In genomic region chr7:143431109-143431508, GRCh38 we compare ENCODE assay signal across 29 cellular contexts. TPM values are rescaled to one million over a fixed set of nuclear protein-coding genes. Genes with fewer than 3 reads are reported as not detected.
"Had no signal": no experiment of that assay in that cellular context is flagged by ENCODE, and none has a peak within 500 bp of the region (broad histone marks: within the 10 kb centered on the region; RNA-seq: fewer than 3 reads in every experiment).

No MANE protein-coding gene starts in this region.

- H3K9me3 Mint-ChIP-seq: activated CD4-positive, alpha-beta T cell treated with anti-CD3 and anti-CD28 coated beads, Interleukin-2, amount 10 ng/mL, durations not matched to agents 7 days and 5 days; activated naive CD4-positive, alpha-beta T cell treated with anti-CD3 and anti-CD28 coated beads, Interleukin-2, amount 10 ng/mL, durations not matched to agents 7 days and 5 days; activated naive CD8-positive, alpha-beta T cell treated with anti-CD3 and anti-CD28 coated beads, Interleukin-2, amount 50 U/mL, for 24 hours; activated T-cell treated with anti-CD3 and anti-CD28 coated beads, Interleukin-2, amount 50 U/mL, for 24 hours; brain; T-helper 2 cell treated with Interferon-gamma antibody and Interleukin-4, amounts not matched to agents 5 μg/mL and 100 μg/mL, for 36 hours had no signal

- ATAC-seq: activated CD8-positive, alpha-beta T cell treated with anti-CD3 and anti-CD28 coated beads, Interleukin-2, amount 10 ng/mL, durations not matched to agents 7 days and 5 days; activated naive CD8-positive, alpha-beta T cell treated with anti-CD3 and anti-CD28 coated beads, Interleukin-2, amount 50 U/mL, for 24 hours; Right ventricle myocardium inferior had no signal

- H3K27me3 Mint-ChIP-seq: activated naive CD8-positive, alpha-beta T cell; activated naive CD8-positive, alpha-beta T cell treated with anti-CD3 and anti-CD28 coated beads, Interleukin-2, amount 50 U/mL, for 24 hours; activated T-cell treated with anti-CD3 and anti-CD28 coated beads, Interleukin-2, amount 50 U/mL, for 24 hours had no signal

- H3K27ac Mint-ChIP-seq: activated CD4-positive, alpha-beta T cell treated with anti-CD3 and anti-CD28 coated beads, Interleukin-2, amount 10 ng/mL, durations not matched to agents 7 days and 5 days; activated CD8-positive, alpha-beta T cell treated with anti-CD3 and anti-CD28 coated beads, Interleukin-2, amount 10 ng/mL, durations not matched to agents 7 days and 5 days; activated naive CD4-positive, alpha-beta T cell treated with anti-CD3 and anti-CD28 coated beads, Interleukin-2, amount 10 ng/mL, durations not matched to agents 7 days and 5 days; activated naive CD8-positive, alpha-beta T cell; activated naive CD8-positive, alpha-beta T cell treated with anti-CD3 and anti-CD28 coated beads, Interleukin-2, amount 50 U/mL, for 24 hours; activated T-cell treated with anti-CD3 and anti-CD28 coated beads, Interleukin-2, amount 50 U/mL, for 24 hours; brain; T-helper 2 cell treated with Interferon-gamma antibody and Interleukin-4, amounts not matched to agents 5 μg/mL and 100 μg/mL, for 36 hours had no signal

- H3K9me3 ChIP-seq: MG63 had no signal

- H3K4me3 Mint-ChIP-seq: activated CD4-positive, alpha-beta T cell treated with anti-CD3 and anti-CD28 coated beads, Interleukin-2, amount 10 ng/mL, durations not matched to agents 7 days and 5 days; activated CD8-positive, alpha-beta T cell treated with anti-CD3 and anti-CD28 coated beads, Interleukin-2, amount 10 ng/mL, durations not matched to agents 7 days and 5 days; activated naive CD4-positive, alpha-beta T cell treated with anti-CD3 and anti-CD28 coated beads, Interleukin-2, amount 10 ng/mL, durations not matched to agents 7 days and 5 days; activated naive CD8-positive, alpha-beta T cell; activated naive CD8-positive, alpha-beta T cell treated with anti-CD3 and anti-CD28 coated beads, Interleukin-2, amount 50 U/mL, for 24 hours; activated T-cell treated with anti-CD3 and anti-CD28 coated beads, Interleukin-2, amount 50 U/mL, for 24 hours; brain; T-helper 2 cell treated with Interferon-gamma antibody and Interleukin-4, amounts not matched to agents 5 μg/mL and 100 μg/mL, for 36 hours had no signal

- H3K36me3 Mint-ChIP-seq: activated naive CD4-positive, alpha-beta T cell treated with anti-CD3 and anti-CD28 coated beads, Interleukin-2, amount 10 ng/mL, durations not matched to agents 7 days and 5 days; brain had no signal

- DNase-seq: activated CD4-positive, alpha-beta T cell treated with anti-CD3 and anti-CD28 coated beads, Interleukin-2, amount 10 ng/mL, durations not matched to agents 7 days and 5 days; activated CD4-positive, alpha-beta T cell treated with anti-CD3 and anti-CD28 coated beads, Interleukin-2, amount 50 U/mL, for 48 hours; activated CD8-positive, alpha-beta T cell treated with anti-CD3 and anti-CD28 coated beads, Interleukin-2, amount 10 ng/mL, durations not matched to agents 7 days and 5 days; activated naive CD4-positive, alpha-beta T cell treated with anti-CD3 and anti-CD28 coated beads, Interleukin-2, amount 10 ng/mL, durations not matched to agents 7 days and 5 days; activated naive CD8-positive, alpha-beta T cell treated with anti-CD3 and anti-CD28 coated beads, Interleukin-2, amount 50 U/mL, for 24 hours; activated T-cell treated with anti-CD3 and anti-CD28 coated beads, Interleukin-2, amount 50 U/mL, for 24 hours; anterior cingulate cortex; caudate nucleus; cerebellar nuclear complex; Karpas-422; MG63; NCI-H1048; NCI-H1105 treated with DMSO at 0.1 percent for 48 hours; NCI-H1436 treated with DMSO at 0.1 percent for 48 hours; NCI-H1694 treated with DMSO at 0.1 percent for 48 hours; NCI-H2029; NCI-H345; NCI-H524 treated with DMSO at 0.1 percent for 48 hours; SIG-M5 had no signal

- H3K27me3 ChIP-seq: MG63 had no signal

- FAIRE-seq: bronchial epithelial cell, TTC549 had no signal

- H3K36me3 ChIP-seq: MG63 had no signal

- H3K4me3 ChIP-seq: MG63 had no signal

RNA-seq across cellular contexts. Expression of gene TAS2R60, which starts 12.1 kb away (rescaled TPM):
- total RNA-seq: activated CD4-positive, alpha-beta T cell treated with anti-CD3 and anti-CD28 coated beads, Interleukin-2, amount 10 ng/mL, durations not matched to agents 7 days and 5 days; bronchial epithelial cell; NCI-H460; Right ventricle myocardium inferior; RPMI7951; SK-MEL-5; T-helper 1 cell treated with Interleukin-12 subunit alpha and Interleukin-12 subunit beta and Interleukin-4 antibody, amounts not matched to agents 30 ng/mL and 1 ng/mL, for 36 hours had no signal

RNA-seq across cellular contexts. Expression of gene EPHA1, which starts 22.5 kb away (rescaled TPM):
- total RNA-seq: NCI-H460, Right ventricle myocardium inferior, RPMI7951, SK-MEL-5 had no signal

RNA-seq across cellular contexts. Expression of gene TAS2R41, which starts 46.6 kb away (rescaled TPM):
- total RNA-seq: activated CD8-positive, alpha-beta T cell treated with anti-CD3 and anti-CD28 coated beads, Interleukin-2, amount 10 ng/mL, durations not matched to agents 7 days and 5 days; bronchial epithelial cell; NCI-H460; Right ventricle myocardium inferior; RPMI7951; SK-MEL-5; T-helper 1 cell treated with Interleukin-12 subunit alpha and Interleukin-12 subunit beta and Interleukin-4 antibody, amounts not matched to agents 30 ng/mL and 1 ng/mL, for 36 hours had no signal
